1 cellular context compared by ENCODE assay signal in genomic region chr9:91151014-91151740, GRCh38.
TF ChIP-seq lines count a peak whose summit lies in the region.

No MANE protein-coding gene starts in this region.

TF ChIP-seq in WTC11, 78 proteins besides CTCF, POLR2A, EP300 and RAD21 (continued from another document):
- no peak for TF ChIP-seq AFF4 (CRISPR knock-in tag; IDR thresholded peaks at IDR 0.05; ENCODE audit: borderline replicate concordance)
- TF ChIP-seq, protein P1, sequence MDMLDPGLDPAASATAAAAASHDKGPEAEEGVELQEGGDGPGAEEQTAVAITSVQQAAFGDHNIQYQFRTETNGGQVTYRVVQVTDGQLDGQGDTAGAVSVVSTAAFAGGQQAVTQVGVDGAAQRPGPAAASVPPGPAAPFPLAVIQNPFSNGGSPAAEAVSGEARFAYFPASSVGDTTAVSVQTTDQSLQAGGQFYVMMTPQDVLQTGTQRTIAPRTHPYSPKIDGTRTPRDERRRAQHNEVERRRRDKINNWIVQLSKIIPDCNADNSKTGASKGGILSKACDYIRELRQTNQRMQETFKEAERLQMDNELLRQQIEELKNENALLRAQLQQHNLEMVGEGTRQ (CRISPR knock-in tag; IDR thresholded peaks at IDR 0.05): no peak
